Comparison of ENCODE assay signal across 21 cellular contexts in the genomic region with DNA sequence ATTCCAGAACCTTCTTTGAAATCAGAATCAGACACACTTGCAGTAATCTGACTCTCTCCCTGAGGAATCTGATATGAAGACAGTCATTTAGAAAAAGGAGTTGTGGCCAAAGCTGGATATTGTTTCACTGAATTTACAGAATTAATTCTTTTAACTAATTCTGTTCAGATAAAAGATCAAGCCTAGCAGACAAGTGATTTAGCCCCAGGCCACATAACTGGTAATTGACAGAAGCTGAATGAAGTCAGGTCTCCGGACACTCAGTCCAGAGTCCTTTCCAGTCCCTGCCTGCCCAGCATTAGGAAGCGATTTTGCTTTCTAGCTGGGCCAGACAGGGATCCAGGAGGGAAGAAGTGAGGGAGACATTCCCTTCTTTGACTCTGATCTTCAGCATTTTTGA.
DNase-seq lines count a peak whose midpoint lies in the region; ATAC-seq and TF ChIP-seq lines count a peak whose summit lies in the region.
"Had no signal": no experiment of that assay in that cellular context is flagged by ENCODE, and none has a peak within 500 bp of the region (broad histone marks: within the 10 kb centered on the region; RNA-seq: fewer than 3 reads in every experiment).

No MANE protein-coding gene starts in this region.

- WGBS in mesendoderm (ENCODE audit: extremely low coverage, insufficient coverage, low lambda C conversion rate), result no CpG with 5 or more reads among the region's 2 CpGs
- WGBS in neuronal stem cell (ENCODE audit: extremely low coverage in 2 of 2, insufficient read length in 2 of 2, insufficient replicate concordance in 1 of 2), 2 donors, result no CpG with 5 or more reads among the region's 2 CpGs

- no peak overlapping the region for H4K5ac ChIP-seq in mesendoderm (ENCODE audit: low read length)

- H4K91ac ChIP-seq in neuronal stem cell (ENCODE audit: low read depth, low read length, poor library complexity), result no peak overlapping the region

- no peaks in the 10 kb centered on the region for H3K9me2 ChIP-seq in DOHH2 (replicated peaks; ENCODE audit: control insufficient read depth, low read length)

- H3K4me1 ChIP-seq in DOHH2 (ENCODE audit: control insufficient read depth, low read length) (peaks cover 45% of the 10 kb centered on the region), mesendoderm (ENCODE audit: control insufficient read depth, low read depth, low read length) (no peaks in the 10 kb centered on the region), neuronal stem cell (ENCODE audit: control insufficient read depth in 2 of 2, insufficient read depth in 1 of 2, low read depth in 1 of 2, low read length in 2 of 2) (peaks cover 0 to 16% of the 10 kb centered on the region in 2 donors)
- H3K4me1 ChIP-seq: SJSA1 had no signal

- peak overlapping the region; percentile 46 for H3K56ac ChIP-seq in mesendoderm (ENCODE audit: low read length)

- H3K27me3 ChIP-seq in DOHH2 (ENCODE audit: control insufficient read depth, low read length) (no peaks in the 10 kb centered on the region), mesendoderm (ENCODE audit: insufficient read depth, low read length, poor library complexity) (no peaks in the 10 kb centered on the region), neuronal stem cell (ENCODE audit: control insufficient read depth in 3 of 3, insufficient read depth in 3 of 3, low read depth in 1 of 3, low read length in 3 of 3) (no peaks in the 10 kb centered on the region)
- H3K27me3 ChIP-seq: SJSA1 had no signal

- H3K4me3 ChIP-seq in DOHH2 (ENCODE audit: low read length) (peak overlapping the region; percentile 71; the same call in 1 of the 2 replicates), mesendoderm (ENCODE audit: low read length) (no peak overlapping the region), neuronal stem cell (ENCODE audit: low read length in 2 of 2) (no peak overlapping the region)
- H3K4me3 ChIP-seq: SJSA1 had no signal

- H2BK15ac ChIP-seq in mesendoderm (replicated peaks; ENCODE audit: low read depth) (no peak overlapping the region), neuronal stem cell (ENCODE audit: low read length) (no peak overlapping the region)

- no peak overlapping the region for H2BK120ac ChIP-seq in mesendoderm (ENCODE audit: low read depth, low read length)
- no peak overlapping the region for H2BK120ac ChIP-seq in neuronal stem cell (ENCODE audit: low read depth, low read length)

- H4K20me1 ChIP-seq in DOHH2 (ENCODE audit: control insufficient read depth, insufficient read depth, low read depth, low read length), result no peaks in the 10 kb centered on the region

- H3K18ac ChIP-seq in mesendoderm (ENCODE audit: low read length) (no peak overlapping the region), neuronal stem cell (ENCODE audit: low read length) (no peak overlapping the region)

- no peaks in the 10 kb centered on the region for H3K79me1 ChIP-seq in mesendoderm (ENCODE audit: low read length)
- H3K79me1 ChIP-seq in neuronal stem cell (ENCODE audit: low read depth, low read length), result no peaks in the 10 kb centered on the region

- H3K9me3 ChIP-seq in DOHH2 (ENCODE audit: control insufficient read depth, insufficient read depth, low read length) (no peaks in the 10 kb centered on the region), neuronal stem cell (replicated peaks in 1 of 2; ENCODE audit: control insufficient read depth in 2 of 2, insufficient read depth in 1 of 2, low read depth in 1 of 2, low read length in 2 of 2) (no peaks in the 10 kb centered on the region)
- H3K9me3 ChIP-seq: SJSA1 had no signal

- no peak overlapping the region for H4K8ac ChIP-seq in mesendoderm (ENCODE audit: low read depth, low read length)
- no peak overlapping the region for H4K8ac ChIP-seq in neuronal stem cell (ENCODE audit: low read depth, low read length)

- H3K79me2 ChIP-seq in DOHH2 (ENCODE audit: control insufficient read depth, low read length), result no peaks in the 10 kb centered on the region
- H3K79me2 ChIP-seq in mesendoderm (ENCODE audit: control insufficient read depth, insufficient read depth, low read length), result no peaks in the 10 kb centered on the region

- H2BK5ac ChIP-seq in mesendoderm (ENCODE audit: low read length), result no peak overlapping the region
- H2BK5ac ChIP-seq in neuronal stem cell (ENCODE audit: low read length), result no peak overlapping the region

- no peak for TF ChIP-seq CTCF in DOHH2 (IDR thresholded peaks at IDR 0.05; ENCODE audit: low read depth, low read length, poor library complexity, severe bottlenecking)

- peak overlapping the region; percentile 91 for H2AFZ ChIP-seq in neuronal stem cell (ENCODE audit: low read length)

- no peak overlapping the region for H2AK5ac ChIP-seq in mesendoderm (ENCODE audit: low read length)
- no peak overlapping the region for H2AK5ac ChIP-seq in neuronal stem cell (ENCODE audit: low read depth, low read length)

- H3K9ac ChIP-seq in mesendoderm (ENCODE audit: low read length) (no peak overlapping the region), neuronal stem cell (ENCODE audit: low read depth, low read length, poor library complexity) (no peak overlapping the region)

- H3K4me2 ChIP-seq in DOHH2 (ENCODE audit: low read length) (peak overlapping the region; percentile 78), mesendoderm (ENCODE audit: low read length) (no peak overlapping the region), neuronal stem cell (ENCODE audit: insufficient read depth, low read length, poor library complexity, severe bottlenecking) (no peak overlapping the region)

- DNase-seq in mesendoderm, result no peak
- no peak for DNase-seq in neuronal stem cell (ENCODE audit: low spot score)
- no peak for DNase-seq in NCI-H345 (lab: John Stamatoyannopoulos, UW)
- DNase-seq in NCI-H510A treated with DMSO at 0.1 percent for 48 hours (lab: John Stamatoyannopoulos, UW), result no peak
- DNase-seq: CD4-positive, CD25-positive, alpha-beta regulatory T cell; DMS153; Karpas-422; NCI-H1092 treated with DMSO at 0.1 percent for 48 hours; NCI-H1436; NCI-H1930; NCI-H2107; NCI-H446; NCI-H526; Right ventricle myocardium superior; RPMI8226 had no signal

- H3K4ac ChIP-seq in mesendoderm (ENCODE audit: low read depth, low read length) (no peak overlapping the region), neuronal stem cell (ENCODE audit: low read length) (no peak overlapping the region)

- peaks cover 19% of the 10 kb centered on the region for H3F3A ChIP-seq in DOHH2 (ENCODE audit: control insufficient read depth, insufficient read depth)

- no peak overlapping the region for H3K14ac ChIP-seq in neuronal stem cell (ENCODE audit: low read length)

- ATAC-seq in SK-N-SH treated with all-trans-retinoic acid at 6 μM for 48 hours (peak; percentile 32; the same call in 1 of the 3 replicates), GM18907 (IDR thresholded peaks at IDR 0.05; ENCODE audit: unreplicated experiment) (no peak)
- ATAC-seq: HCT116, HepG2 had no signal

- H2BK12ac ChIP-seq in neuronal stem cell (ENCODE audit: low read length), result no peak overlapping the region

- H3K36me3 ChIP-seq in DOHH2 (ENCODE audit: control insufficient read depth, low read length) (peaks cover 8% of the 10 kb centered on the region; the same call in 1 of the 2 replicates), mesendoderm (ENCODE audit: control insufficient read depth, insufficient read depth, low read length) (no peaks in the 10 kb centered on the region), neuronal stem cell (replicated peaks in 1 of 2; ENCODE audit: control insufficient read depth in 2 of 2, insufficient read depth in 2 of 2, low read length in 2 of 2) (no peaks in the 10 kb centered on the region)
- H3K36me3 ChIP-seq: SJSA1 had no signal

- H3K27ac ChIP-seq in DOHH2 (ENCODE audit: low read depth, low read length) (peak overlapping the region; percentile 94), mesendoderm (ENCODE audit: low read depth, low read length) (no peak overlapping the region), neuronal stem cell (replicated peaks; ENCODE audit: low read length) (no peak overlapping the region)
- H3K27ac ChIP-seq: SJSA1 had no signal

- H3K23ac ChIP-seq in mesendoderm (ENCODE audit: low read length), result no peak overlapping the region
- no peak overlapping the region for H3K23ac ChIP-seq in neuronal stem cell (ENCODE audit: low read depth, low read length, poor library complexity)

TF ChIP-seq in SK-N-SH treated with all-trans-retinoic acid at 6 μM for 48 hours, 23 proteins besides CTCF, POLR2A, EP300 and RAD21:
- TF ChIP-seq ISL1 (CRISPR knock-in tag; IDR thresholded peaks at IDR 0.05) (0 out of 2 replicates have a peak, but pooled peaks have one; percentile 10), BACH2 (CRISPR knock-in tag; IDR thresholded peaks at IDR 0.05; ENCODE audit: borderline replicate concordance) (no peak), TCF4 (CRISPR knock-in tag; IDR thresholded peaks at IDR 0.05; ENCODE audit: borderline replicate concordance) (peak; percentile 65; the same call in 1 of the 2 replicates)
- TF ChIP-seq, protein P1, sequence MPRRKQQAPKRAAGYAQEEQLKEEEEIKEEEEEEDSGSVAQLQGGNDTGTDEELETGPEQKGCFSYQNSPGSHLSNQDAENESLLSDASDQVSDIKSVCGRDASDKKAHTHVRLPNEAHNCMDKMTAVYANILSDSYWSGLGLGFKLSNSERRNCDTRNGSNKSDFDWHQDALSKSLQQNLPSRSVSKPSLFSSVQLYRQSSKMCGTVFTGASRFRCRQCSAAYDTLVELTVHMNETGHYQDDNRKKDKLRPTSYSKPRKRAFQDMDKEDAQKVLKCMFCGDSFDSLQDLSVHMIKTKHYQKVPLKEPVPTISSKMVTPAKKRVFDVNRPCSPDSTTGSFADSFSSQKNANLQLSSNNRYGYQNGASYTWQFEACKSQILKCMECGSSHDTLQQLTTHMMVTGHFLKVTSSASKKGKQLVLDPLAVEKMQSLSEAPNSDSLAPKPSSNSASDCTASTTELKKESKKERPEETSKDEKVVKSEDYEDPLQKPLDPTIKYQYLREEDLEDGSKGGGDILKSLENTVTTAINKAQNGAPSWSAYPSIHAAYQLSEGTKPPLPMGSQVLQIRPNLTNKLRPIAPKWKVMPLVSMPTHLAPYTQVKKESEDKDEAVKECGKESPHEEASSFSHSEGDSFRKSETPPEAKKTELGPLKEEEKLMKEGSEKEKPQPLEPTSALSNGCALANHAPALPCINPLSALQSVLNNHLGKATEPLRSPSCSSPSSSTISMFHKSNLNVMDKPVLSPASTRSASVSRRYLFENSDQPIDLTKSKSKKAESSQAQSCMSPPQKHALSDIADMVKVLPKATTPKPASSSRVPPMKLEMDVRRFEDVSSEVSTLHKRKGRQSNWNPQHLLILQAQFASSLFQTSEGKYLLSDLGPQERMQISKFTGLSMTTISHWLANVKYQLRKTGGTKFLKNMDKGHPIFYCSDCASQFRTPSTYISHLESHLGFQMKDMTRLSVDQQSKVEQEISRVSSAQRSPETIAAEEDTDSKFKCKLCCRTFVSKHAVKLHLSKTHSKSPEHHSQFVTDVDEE (CRISPR knock-in tag; IDR thresholded peaks at IDR 0.05), result peak; percentile 86; the same call in 1 of the 2 replicates
